ENCODE assay signal across 8 cellular contexts in the genomic region with DNA sequence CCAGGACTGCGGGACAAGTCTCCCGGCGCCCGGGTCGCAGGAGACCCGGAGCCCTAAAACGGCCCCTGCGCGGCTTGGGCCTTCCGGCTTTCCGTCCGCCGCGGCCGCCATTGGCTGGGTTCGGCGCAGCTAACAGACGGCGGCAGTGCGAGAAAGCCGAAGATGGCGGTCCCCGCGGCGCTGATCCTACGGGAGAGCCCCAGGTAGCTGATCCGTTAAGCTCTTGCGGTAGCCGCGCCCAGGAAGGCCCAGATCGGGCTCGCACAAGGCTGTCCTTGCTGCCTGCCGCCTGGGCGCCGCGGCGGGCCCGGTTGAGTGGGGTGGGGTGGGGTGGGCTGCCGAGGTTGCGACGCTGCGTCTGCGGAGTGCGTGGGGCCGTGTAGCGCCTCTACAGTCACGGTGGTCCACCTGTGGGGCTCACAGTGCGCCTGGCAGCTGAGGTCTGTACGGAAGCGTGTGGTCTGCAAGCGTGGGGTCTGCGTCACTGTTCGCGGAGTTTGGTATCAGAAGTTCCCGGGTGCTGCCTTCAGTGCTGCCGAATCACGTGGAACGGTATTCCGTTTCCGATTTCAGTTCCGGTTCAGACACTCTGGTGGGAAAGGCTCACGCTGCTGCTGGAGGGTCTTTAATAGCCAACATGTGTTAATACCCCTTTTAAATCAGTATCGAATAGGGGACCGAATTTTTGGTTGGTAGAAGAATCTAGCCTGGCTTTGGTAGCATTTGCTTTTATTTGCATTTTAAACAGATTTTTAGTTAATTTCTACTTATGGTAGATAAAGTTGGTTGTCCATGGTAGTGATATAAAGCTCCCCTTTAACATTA. TPM values are rescaled to one million over a fixed set of nuclear protein-coding genes. Genes with fewer than 3 reads are reported as not detected.
DNase-seq lines count a peak whose midpoint lies in the region; ATAC-seq and TF ChIP-seq lines count a peak whose summit lies in the region.

TSS of gene COMMD10 (plus strand) at position 135 of the 825 bp plus-strand sequence.

- H3K4me2 ChIP-seq in GM23338 (peak within 1 kb of the TSS; percentile 90), neural cell (ENCODE audit: low read length) (peak within 1 kb of the TSS; percentile 98)

- H3K27me3 ChIP-seq in GM23338 (ENCODE audit: insufficient read depth), result no peaks in the 10 kb centered on the region
- H3K27me3 ChIP-seq in neural cell (ENCODE audit: insufficient read depth, low read depth, low read length), result no peaks in the 10 kb centered on the region

- peaks cover 16% of the 10 kb centered on the region for H3K4me1 Mint-ChIP-seq in GM23338
- peaks cover 65% of the 10 kb centered on the region for H3K4me1 Mint-ChIP-seq in stimulated activated naive CD8-positive, alpha-beta T cell treated with anti-CD3 and anti-CD28 coated beads, Interleukin-15, amount 100 ng/mL, for 72 hours

- H2AFZ ChIP-seq in GM23338 (peak within 1 kb of the TSS; percentile 54), neural cell (ENCODE audit: low read depth, low read length) (peak within 1 kb of the TSS; percentile 92)

- H3K9me3 ChIP-seq in neural cell (ENCODE audit: low read length), result no peaks in the 10 kb centered on the region

- H3F3A ChIP-seq in GM23338 (replicated peaks; ENCODE audit: low read depth), result no peaks in the 10 kb centered on the region
- peaks cover 3% of the 10 kb centered on the region for H3F3A ChIP-seq in neural cell (ENCODE audit: insufficient read depth, low read length, poor library complexity, severe bottlenecking)

- H3K4me3 ChIP-seq in GM23338, result peak within 1 kb of the TSS; percentile 70
- H3K4me3 ChIP-seq in fibroblast of villous mesenchyme (ENCODE audit: low read depth, low read length), result peak within 1 kb of the TSS; percentile 80
- peak within 1 kb of the TSS; percentile 91 for H3K4me3 ChIP-seq in neural cell (ENCODE audit: low read length)

- H4K20me1 ChIP-seq in GM23338 (replicated peaks; ENCODE audit: insufficient read depth), result no peaks in the 10 kb centered on the region
- no peaks in the 10 kb centered on the region for H4K20me1 ChIP-seq in neural cell (ENCODE audit: insufficient read depth)

- DNase-seq in EL (peak; percentile 84), GM23338 (ENCODE audit: low spot score) (peak; percentile 89), Kasumi-1 (lab: John Stamatoyannopoulos, UW) (peak; percentile 85 to 88), SHP77 treated with DMSO at 0.1 percent for 48 hours (lab: John Stamatoyannopoulos, UW) (peak; percentile 43), fibroblast of villous mesenchyme (ENCODE audit: low read depth) (peak; percentile 87)
- DNase-seq in activated effector memory CD4-positive, alpha-beta T cell treated with anti-CD3 and anti-CD28 coated beads, Interleukin-2, amount 50 U/mL, for 16 hours, result peak; percentile 91
- peak; percentile 78 to 82 for DNase-seq in stimulated activated naive CD8-positive, alpha-beta T cell treated with anti-CD3 and anti-CD28 coated beads, Interleukin-15, amount 100 ng/mL, for 72 hours

- peak within 1 kb of the TSS; percentile 22 for H3K27ac ChIP-seq in GM23338 (ENCODE audit: low read depth)
- H3K27ac ChIP-seq in neural cell (ENCODE audit: low read length), result peak within 1 kb of the TSS; percentile 82

- no peaks in the 10 kb centered on the region for H3K36me3 ChIP-seq in GM23338 (ENCODE audit: insufficient read depth)
- no peaks in the 10 kb centered on the region for H3K36me3 ChIP-seq in neural cell (ENCODE audit: insufficient read depth, low read length)

- no peaks in the 10 kb centered on the region; the same call in 2 of the 3 replicates for H3K9me3 Mint-ChIP-seq in GM23338
- H3K9me3 Mint-ChIP-seq in stimulated activated naive CD8-positive, alpha-beta T cell treated with anti-CD3 and anti-CD28 coated beads, Interleukin-15, amount 100 ng/mL, for 72 hours, result no peaks in the 10 kb centered on the region

- peak; percentile 86 for ATAC-seq in GM23338
- ATAC-seq in stimulated activated naive CD8-positive, alpha-beta T cell treated with anti-CD3 and anti-CD28 coated beads, Interleukin-15, amount 100 ng/mL, for 72 hours, result peak; percentile 97

- H3K4me1 ChIP-seq in GM23338 (ENCODE audit: insufficient read depth), result peaks cover 14% of the 10 kb centered on the region

- H3K9ac ChIP-seq in neural cell (ENCODE audit: low read length), result peak within 1 kb of the TSS; percentile 81

- H3K27me3 Mint-ChIP-seq in GM23338 (ENCODE audit: insufficient read depth, low read depth, poor library complexity), result peaks cover 3% of the 10 kb centered on the region
- no peaks in the 10 kb centered on the region for H3K27me3 Mint-ChIP-seq in stimulated activated naive CD8-positive, alpha-beta T cell treated with anti-CD3 and anti-CD28 coated beads, Interleukin-15, amount 100 ng/mL, for 72 hours

- no peak for TF ChIP-seq RAD21 in neural cell (conservative IDR thresholded peaks at IDR 0.05)

- peak within 1 kb of the TSS; percentile 94 for H3K4me3 Mint-ChIP-seq in GM23338
- peak within 1 kb of the TSS; percentile 75 to 87 for H3K4me3 Mint-ChIP-seq in stimulated activated naive CD8-positive, alpha-beta T cell treated with anti-CD3 and anti-CD28 coated beads, Interleukin-15, amount 100 ng/mL, for 72 hours

- H3K79me2 ChIP-seq in GM23338 (replicated peaks; ENCODE audit: insufficient read depth), result peaks cover 51% of the 10 kb centered on the region
- H3K79me2 ChIP-seq in neural cell (replicated peaks; ENCODE audit: insufficient read depth, low read length), result peaks cover 8% of the 10 kb centered on the region

- no peaks in the 10 kb centered on the region; the same call in 2 of the 3 replicates for H3K36me3 Mint-ChIP-seq in GM23338 (ENCODE audit: low read depth)

- peak within 1 kb of the TSS; percentile 98 for H3K27ac Mint-ChIP-seq in GM23338
- peak within 1 kb of the TSS; percentile 91 to 95 for H3K27ac Mint-ChIP-seq in stimulated activated naive CD8-positive, alpha-beta T cell treated with anti-CD3 and anti-CD28 coated beads, Interleukin-15, amount 100 ng/mL, for 72 hours

- TF ChIP-seq CTCF in GM23338 (conservative IDR thresholded peaks at IDR 0.05; ENCODE audit: low read depth in 2 of 2), result no peak
- TF ChIP-seq CTCF in fibroblast of villous mesenchyme (IDR thresholded peaks at IDR 0.05; ENCODE audit: insufficient read depth, low read depth, low read length), result no peak
- no peak for TF ChIP-seq CTCF in neural cell (IDR thresholded peaks at IDR 0.05; ENCODE audit: poor library complexity, severe bottlenecking)

- TF ChIP-seq EP300 in neural cell (conservative IDR thresholded peaks at IDR 0.05; ENCODE audit: poor library complexity, severe bottlenecking), result peak; percentile 41

- no peaks in the 10 kb centered on the region for H3K9me2 ChIP-seq in GM23338 (ENCODE audit: insufficient read depth)
- H3K9me2 ChIP-seq in neural cell (ENCODE audit: insufficient read depth, low read length), result no peaks in the 10 kb centered on the region

TF ChIP-seq in GM23338, 12 proteins besides CTCF, POLR2A, EP300 and RAD21 (continues in another document):
- no peak for TF ChIP-seq EZH2 (IDR thresholded peaks at IDR 0.05; ENCODE audit: low read depth, unreplicated experiment)
- TF ChIP-seq POLR2AphosphoS5 (IDR thresholded peaks at IDR 0.05; ENCODE audit: low read depth), result peak; percentile 74
- TF ChIP-seq CREB1 (CRISPR knock-in tag; IDR thresholded peaks at IDR 0.05; ENCODE audit: low read depth), result peak; percentile 34; the same call in 1 of the 2 replicates
- 0 out of 2 replicates have a peak, but pooled peaks have one; percentile 49 for TF ChIP-seq ETS1 (IDR thresholded peaks at IDR 0.05)

TF ChIP-seq in neural cell, 6 proteins besides CTCF, POLR2A, EP300 and RAD21:
- TF ChIP-seq POLR2AphosphoS5 (IDR thresholded peaks at IDR 0.05), result peak; percentile 79
- TF ChIP-seq SMC3 (conservative IDR thresholded peaks at IDR 0.05; ENCODE audit: poor library complexity), result peak; percentile 38
- peak; percentile 40 for TF ChIP-seq REST (IDR thresholded peaks at IDR 0.05; ENCODE audit: borderline replicate concordance)
- TF ChIP-seq EZH2 (IDR thresholded peaks at IDR 0.05; ENCODE audit: borderline replicate concordance, insufficient read depth, low read length, poor library complexity, severe bottlenecking), result no peak
- no peak for TF ChIP-seq TAF1 (IDR thresholded peaks at IDR 0.05; ENCODE audit: low read depth)
- TF ChIP-seq MXI1 (conservative IDR thresholded peaks at IDR 0.05; ENCODE audit: poor library complexity, severe bottlenecking), result peak; percentile 94

RNA-seq across cellular contexts. Expression of gene COMMD10, which starts in this region (rescaled TPM):
- 45.2 and 58.5 TPM in 2 replicates for total RNA-seq in GM23338 (2014; rRNA removed; shearing (Covaris generic))
- polyA plus RNA-seq in GM23338 (2016; fragmentation: Nextera tagmentation; extraction: Ambion mirVana), result 68.9 and 84.0 TPM in 2 replicates
- 26.4 and 38.9 TPM in 2 replicates for total RNA-seq in fibroblast of villous mesenchyme
- 19.8 and 23.1 TPM in 2 replicates for polyA plus RNA-seq in neural cell
- polyA minus RNA-seq in neural cell, result 20.0 and 26.2 TPM in 2 replicates

Comparison
In these comparisons a context has a peak if more than half of its experiments do, and no peak if none do; other contexts are left out.
1. Peak in every context shown above with its lines: DNase-seq, ATAC-seq, H3K4me3 ChIP-seq and H3K27ac ChIP-seq.